ENCODE assay signal across 9 cellular contexts in genomic region chr6:501891-502601, GRCh38.
DNase-seq lines count a peak whose midpoint lies in the region; ATAC-seq lines count a peak whose summit lies in the region.
"Had no signal": no experiment of that assay in that cellular context is flagged by ENCODE, and none has a peak within 500 bp of the region (broad histone marks: within the 10 kb centered on the region; RNA-seq: fewer than 3 reads in every experiment).

No MANE protein-coding gene starts in this region.

- POLR2A ChIA-PET in activated CD8-positive, alpha-beta T cell treated with anti-CD3 and anti-CD28 coated beads, Interleukin-2, amount 10 ng/mL, durations not matched to agents 7 days and 5 days (lab: Charles Lee), result interaction anchor here (0.6 to 1.8 kb wide), 5 partner anchors 8 to 110 kb away, joined by 3 to 11 read pairs (median 3); partner anchors contain the start of gene IRF4
- POLR2A ChIA-PET in naive thymus-derived CD8-positive, alpha-beta T cell (lab: Charles Lee), result interaction anchor here (1.2 kb wide), 1 partner anchor 10 kb away, joined by 4 read pairs; no protein-coding TSS in a partner anchor

- H3K9me3 Mint-ChIP-seq in activated CD8-positive, alpha-beta T cell treated with anti-CD3 and anti-CD28 coated beads, Interleukin-2, amount 10 ng/mL, durations not matched to agents 7 days and 5 days (ENCODE audit: insufficient read depth), result no peaks in the 10 kb centered on the region
- H3K9me3 Mint-ChIP-seq in naive thymus-derived CD8-positive, alpha-beta T cell, result no peaks in the 10 kb centered on the region

- peak overlapping the region; percentile 86 for H3K27ac Mint-ChIP-seq in activated CD8-positive, alpha-beta T cell treated with anti-CD3 and anti-CD28 coated beads, Interleukin-2, amount 10 ng/mL, durations not matched to agents 7 days and 5 days
- peak overlapping the region; percentile 10 to 87 (median 74) for H3K27ac Mint-ChIP-seq in naive thymus-derived CD8-positive, alpha-beta T cell

- no peaks in the 10 kb centered on the region for H3K9me3 ChIP-seq in KOPT-K1 (ENCODE audit: insufficient read depth, low read length, poor library complexity, severe bottlenecking)

- no peaks in the 10 kb centered on the region for H3K27me3 Mint-ChIP-seq in activated CD8-positive, alpha-beta T cell treated with anti-CD3 and anti-CD28 coated beads, Interleukin-2, amount 10 ng/mL, durations not matched to agents 7 days and 5 days (ENCODE audit: low read depth)
- H3K27me3 Mint-ChIP-seq in naive thymus-derived CD8-positive, alpha-beta T cell, result no peaks in the 10 kb centered on the region

- peaks cover 74% of the 10 kb centered on the region for H3K4me1 Mint-ChIP-seq in activated CD8-positive, alpha-beta T cell treated with anti-CD3 and anti-CD28 coated beads, Interleukin-2, amount 10 ng/mL, durations not matched to agents 7 days and 5 days (ENCODE audit: low read depth)
- peaks cover 26 to 59% (median 51%) of the 10 kb centered on the region in 4 donors for H3K4me1 Mint-ChIP-seq in naive thymus-derived CD8-positive, alpha-beta T cell

- peak overlapping the region; percentile 76 for H3K4me3 Mint-ChIP-seq in activated CD8-positive, alpha-beta T cell treated with anti-CD3 and anti-CD28 coated beads, Interleukin-2, amount 10 ng/mL, durations not matched to agents 7 days and 5 days
- H3K4me3 Mint-ChIP-seq in naive thymus-derived CD8-positive, alpha-beta T cell, result peak overlapping the region; percentile 73 to 95 (median 80)

- H3K27ac ChIP-seq in KOPT-K1 (ENCODE audit: low read depth, low read length, poor library complexity, severe bottlenecking), result peak overlapping the region; percentile 61

- DNase-seq in AML-193 (lab: John Stamatoyannopoulos, UW), result peak; percentile 17 to 23
- peak; percentile 64 for DNase-seq in activated CD8-positive, alpha-beta T cell treated with anti-CD3 and anti-CD28 coated beads, Interleukin-2, amount 10 ng/mL, durations not matched to agents 7 days and 5 days
- DNase-seq in naive thymus-derived CD8-positive, alpha-beta T cell, result peak in 2 of 10 donors; percentile 24 to 61
- DNase-seq: substantia nigra had no signal

- CTCF ChIA-PET in activated CD8-positive, alpha-beta T cell treated with anti-CD3 and anti-CD28 coated beads, Interleukin-2, amount 10 ng/mL, durations not matched to agents 7 days and 5 days (lab: Charles Lee), result interaction anchor here (0.5 to 1.9 kb wide), 7 partner anchors 9 to 313 kb away, joined by 3 to 12 read pairs (median 5); no protein-coding TSS in a partner anchor

- H3K36me3 Mint-ChIP-seq in activated CD8-positive, alpha-beta T cell treated with anti-CD3 and anti-CD28 coated beads, Interleukin-2, amount 10 ng/mL, durations not matched to agents 7 days and 5 days (ENCODE audit: low read depth), result peaks cover 22% of the 10 kb centered on the region
- H3K36me3 Mint-ChIP-seq in naive thymus-derived CD8-positive, alpha-beta T cell, result peaks cover 0 to 22% (median 11%) of the 10 kb centered on the region in 3 donors

- no peaks in the 10 kb centered on the region for H3K36me3 ChIP-seq in KOPT-K1 (ENCODE audit: insufficient read depth, low read length)

- ATAC-seq in activated CD8-positive, alpha-beta T cell treated with anti-CD3 and anti-CD28 coated beads, Interleukin-2, amount 10 ng/mL, durations not matched to agents 7 days and 5 days, result peak; percentile 47
- peak; percentile 22 to 46 for ATAC-seq in naive thymus-derived CD8-positive, alpha-beta T cell
- ATAC-seq in GM21576 (IDR thresholded peaks at IDR 0.05; ENCODE audit: unreplicated experiment) (no peak), HG03342 (IDR thresholded peaks at IDR 0.05; ENCODE audit: unreplicated experiment) (no peak), GM18907 (IDR thresholded peaks at IDR 0.05; ENCODE audit: unreplicated experiment) (no peak), GM21786 (IDR thresholded peaks at IDR 0.05; ENCODE audit: unreplicated experiment) (no peak)

Comparison
In these comparisons a context has a peak if more than half of its experiments do, and no peak if none do; other contexts are left out.
1. ATAC-seq: peak in activated CD8-positive, alpha-beta T cell treated with anti-CD3 and anti-CD28 coated beads, Interleukin-2, amount 10 ng/mL, durations not matched to agents 7 days and 5 days (single experiment) and naive thymus-derived CD8-positive, alpha-beta T cell (2 of 2); none in GM21576 (single experiment), HG03342 (single experiment), GM18907 (single experiment) and GM21786 (single experiment).